In the genomic region with DNA sequence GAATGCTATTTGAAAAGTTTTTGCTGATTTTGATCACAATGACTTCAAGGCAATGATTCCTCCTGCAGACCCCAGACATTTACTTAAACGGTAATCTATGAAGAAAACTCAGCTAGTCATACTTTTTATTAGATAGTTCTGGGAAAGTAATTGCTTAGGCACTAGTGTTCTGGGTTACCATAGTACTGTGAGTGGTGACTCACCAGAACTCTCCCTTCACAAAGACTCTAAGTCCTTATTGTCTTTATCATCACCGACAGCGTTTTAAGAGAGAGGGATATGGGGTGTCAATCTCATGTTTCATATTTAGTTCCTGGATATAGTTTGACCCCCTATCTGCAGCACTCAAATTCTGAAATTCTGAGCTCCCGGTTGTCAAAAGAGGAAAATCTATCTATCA, we compare ENCODE assay signal across 30 cellular contexts. TPM values are rescaled to one million over a fixed set of nuclear protein-coding genes. Genes with fewer than 3 reads are reported as not detected.
"Had no signal": no experiment of that assay in that cellular context is flagged by ENCODE, and none has a peak within 500 bp of the region (broad histone marks: within the 10 kb centered on the region; RNA-seq: fewer than 3 reads in every experiment).

No MANE protein-coding gene starts in this region.

- H3K79me2 ChIP-seq: hepatocyte had no signal

- H3K4me1 Mint-ChIP-seq: mesothelial cell of epicardium; naive thymus-derived CD4-positive, alpha-beta T cell; stimulated activated memory B cell treated with anti-CD40 and anti-IgM and Interleukin-4, amounts not matched to agents 10 μg/mL and 1 μg/mL and 100 μg/mL, for 72 hours had no signal

- H3K9me3 ChIP-seq: gastroesophageal sphincter, ovary, right lobe of liver, thyroid gland, upper lobe of right lung had no signal

- DNase-seq: activated CD4-positive, alpha-beta T cell treated with anti-CD3 and anti-CD28 coated beads for 4 hours; activated CD4-positive, alpha-beta T cell treated with anti-CD3 and anti-CD28 coated beads, Interleukin-2, amount 50 U/mL, for 4 hours; activated effector memory CD4-positive, alpha-beta T cell treated with Interleukin-2 at 50 U/mL for 16 hours; activated naive CD4-positive, alpha-beta T cell treated with Interleukin-2 at 50 U/mL for 16 hours; anterior cingulate cortex; cortex of kidney; effector memory CD8-positive, alpha-beta T cell; islet precursor cell; left cardiac atrium; naive thymus-derived CD4-positive, alpha-beta T cell; ovary; right lobe of liver; stimulated activated CD4-positive, alpha-beta T cell treated with anti-CD3 and anti-CD28 coated beads, Interleukin-12 subunit alpha, Interleukin-12 subunit beta, amount 100 ng/mL, for 4 hours; stimulated activated CD4-positive, alpha-beta T cell treated with anti-CD3 and anti-CD28 coated beads, Interleukin-4, amount 100 ng/mL, for 4 hours; stimulated activated CD8-positive, alpha-beta memory T cell treated with anti-CD3 and anti-CD28 coated beads, Interleukin-4, amount 100 ng/mL, for 48 hours; stomach; thyroid gland; upper lobe of right lung had no signal

- H3K36me3 ChIP-seq: gastroesophageal sphincter, ovary, right lobe of liver, stomach, thyroid gland, upper lobe of right lung had no signal

- H3K4me1 ChIP-seq: gastroesophageal sphincter, right lobe of liver, stomach, thyroid gland, upper lobe of right lung had no signal

- H2AFZ ChIP-seq: hepatocyte had no signal

- H3K27me3 Mint-ChIP-seq: activated naive CD8-positive, alpha-beta T cell; brain; effector memory CD8-positive, alpha-beta T cell; naive thymus-derived CD4-positive, alpha-beta T cell; progenitor cell of endocrine pancreas; stimulated activated memory B cell treated with anti-CD40 and anti-IgM and Interleukin-4, amounts not matched to agents 10 μg/mL and 1 μg/mL and 100 μg/mL, for 72 hours had no signal

- ATAC-seq: effector memory CD8-positive, alpha-beta T cell; gastroesophageal sphincter; left cardiac atrium; naive thymus-derived CD4-positive, alpha-beta T cell; right lobe of liver; stimulated activated memory B cell treated with anti-CD40 and anti-IgM and Interleukin-4, amounts not matched to agents 10 μg/mL and 1 μg/mL and 100 μg/mL, for 72 hours; upper lobe of right lung had no signal

- H3K4me3 Mint-ChIP-seq: activated naive CD8-positive, alpha-beta T cell; brain; effector memory CD8-positive, alpha-beta T cell; mesothelial cell of epicardium; naive thymus-derived CD4-positive, alpha-beta T cell; stimulated activated memory B cell treated with anti-CD40 and anti-IgM and Interleukin-4, amounts not matched to agents 10 μg/mL and 1 μg/mL and 100 μg/mL, for 72 hours had no signal

- H3K4me3 ChIP-seq: gastroesophageal sphincter, hepatocyte, ovary, right lobe of liver, skin epidermis, stomach, thyroid gland, upper lobe of right lung had no signal

- H3K36me3 Mint-ChIP-seq: activated naive CD8-positive, alpha-beta T cell; brain; mesothelial cell of epicardium; naive thymus-derived CD4-positive, alpha-beta T cell; stimulated activated memory B cell treated with anti-CD40 and anti-IgM and Interleukin-4, amounts not matched to agents 10 μg/mL and 1 μg/mL and 100 μg/mL, for 72 hours had no signal

- H3K27ac ChIP-seq: gastroesophageal sphincter, hepatocyte, ovary, right lobe of liver, skin epidermis, stomach, thyroid gland, upper lobe of right lung had no signal

- H3K27ac Mint-ChIP-seq: activated naive CD8-positive, alpha-beta T cell; brain; effector memory CD8-positive, alpha-beta T cell; mesothelial cell of epicardium; naive thymus-derived CD4-positive, alpha-beta T cell; progenitor cell of endocrine pancreas; stimulated activated memory B cell treated with anti-CD40 and anti-IgM and Interleukin-4, amounts not matched to agents 10 μg/mL and 1 μg/mL and 100 μg/mL, for 72 hours had no signal

- H3K27me3 ChIP-seq: gastroesophageal sphincter, hepatocyte, ovary, right lobe of liver, stomach, thyroid gland, upper lobe of right lung had no signal

- H3K4me2 ChIP-seq: hepatocyte had no signal

- H3K9me3 Mint-ChIP-seq: mesothelial cell of epicardium; stimulated activated memory B cell treated with anti-CD40 and anti-IgM and Interleukin-4, amounts not matched to agents 10 μg/mL and 1 μg/mL and 100 μg/mL, for 72 hours had no signal

RNA-seq across cellular contexts. Expression of gene CDH8, which starts 43.0 kb away (rescaled TPM):
- total RNA-seq: fibroblast of lung, fibroblast of villous mesenchyme, right lobe of liver, thyroid gland had no signal
- polyA plus RNA-seq: adipose tissue; fibroblast of lung; liver; naive thymus-derived CD4-positive, alpha-beta T cell had no signal
